Comparison of ENCODE assay signal across 23 cellular contexts in the genomic region with DNA sequence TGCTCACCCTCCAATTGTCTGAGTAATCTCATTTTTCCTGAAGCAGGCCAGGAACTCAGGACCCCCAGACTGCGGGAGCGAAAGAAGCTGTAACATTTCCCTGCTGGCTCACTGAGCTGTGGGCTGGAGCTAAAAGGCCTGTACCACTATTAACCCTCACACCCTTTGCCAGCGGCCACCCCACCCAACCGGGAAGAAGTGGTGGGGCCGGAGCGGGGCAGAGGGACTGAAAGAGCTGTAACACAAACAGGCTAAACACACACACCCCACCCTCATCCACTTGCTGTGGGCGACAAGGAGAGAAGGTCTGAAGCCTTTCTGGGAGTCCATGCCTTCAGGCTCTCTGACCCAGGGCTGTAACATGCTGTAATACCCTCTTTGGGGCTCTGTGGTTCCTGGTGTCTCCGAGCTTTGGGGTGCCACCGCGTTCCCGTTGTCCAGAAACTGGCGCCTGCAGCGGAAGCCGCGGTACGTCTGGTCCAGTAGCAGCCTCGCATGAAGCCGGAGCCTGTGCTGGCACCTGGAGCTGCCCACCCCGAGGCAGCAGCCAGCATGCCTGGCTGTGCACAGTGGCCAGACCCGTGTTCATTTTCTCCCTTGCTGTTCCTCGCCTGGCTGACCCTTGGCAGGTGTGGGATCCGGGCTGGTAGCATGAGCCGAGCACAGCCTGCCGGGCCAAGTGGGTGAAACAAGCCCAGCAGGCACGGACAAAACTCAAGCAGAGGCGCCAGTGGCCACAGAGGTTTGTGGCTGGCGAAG.
"Had no signal": no experiment of that assay in that cellular context is flagged by ENCODE, and none has a peak within 500 bp of the region (broad histone marks: within the 10 kb centered on the region; RNA-seq: fewer than 3 reads in every experiment).

No MANE protein-coding gene starts in this region.

- H3K27ac ChIP-seq: body of pancreas, coronary artery, dorsolateral prefrontal cortex, neural progenitor cell, right lobe of liver, skin epidermis had no signal

- H3K4me3 ChIP-seq: body of pancreas, coronary artery, dorsolateral prefrontal cortex, lung, neural progenitor cell, right lobe of liver, skin epidermis had no signal

- DNase-seq: activated B cell treated with CpG ODN at 0.5 μM for 24 hours; activated CD8-positive, alpha-beta memory T cell treated with anti-CD3 and anti-CD28 coated beads, Interleukin-2, amount 10 ng/mL, durations not matched to agents 7 days and 5 days; activated CD8-positive, alpha-beta T cell treated with anti-CD3 and anti-CD28 coated beads, Interleukin-2, amount 10 ng/mL, durations not matched to agents 7 days and 5 days; activated naive CD4-positive, alpha-beta T cell treated with Interleukin-2 at 50 U/mL for 16 hours; activated T-cell treated with anti-CD3 and anti-CD28 coated beads, Interleukin-2, amount 50 U/mL, for 48 hours; anterior cingulate cortex; body of pancreas; cerebellar nuclear complex; effector memory CD4-positive, alpha-beta T cell; glutamatergic neuron; immature natural killer cell; mesendoderm; natural killer cell; stimulated activated CD4-positive, alpha-beta T cell treated with anti-CD3 and anti-CD28 coated beads, Interleukin-4, amount 100 ng/mL, for 24 hours; T-helper 1 cell had no signal

- H3K9me3 ChIP-seq: body of pancreas, right lobe of liver had no signal

- ATAC-seq: activated CD8-positive, alpha-beta memory T cell treated with anti-CD3 and anti-CD28 coated beads, Interleukin-2, amount 10 ng/mL, durations not matched to agents 7 days and 5 days; activated CD8-positive, alpha-beta T cell treated with anti-CD3 and anti-CD28 coated beads, Interleukin-2, amount 10 ng/mL, durations not matched to agents 7 days and 5 days; body of pancreas; natural killer cell; stimulated activated effector memory CD8-positive, alpha-beta T cell treated with anti-CD3 and anti-CD28 coated beads, Interleukin-12 subunit alpha, Interleukin-12 subunit beta, amount 100 ng/mL, for 72 hours had no signal

- H3K4me1 ChIP-seq: body of pancreas, neural progenitor cell, right lobe of liver had no signal

- H3K27me3 ChIP-seq: body of pancreas, neural progenitor cell, right lobe of liver had no signal

- H3K36me3 ChIP-seq: neural progenitor cell, right lobe of liver had no signal

- FAIRE-seq: frontal cortex had no signal
